In the genomic region with DNA sequence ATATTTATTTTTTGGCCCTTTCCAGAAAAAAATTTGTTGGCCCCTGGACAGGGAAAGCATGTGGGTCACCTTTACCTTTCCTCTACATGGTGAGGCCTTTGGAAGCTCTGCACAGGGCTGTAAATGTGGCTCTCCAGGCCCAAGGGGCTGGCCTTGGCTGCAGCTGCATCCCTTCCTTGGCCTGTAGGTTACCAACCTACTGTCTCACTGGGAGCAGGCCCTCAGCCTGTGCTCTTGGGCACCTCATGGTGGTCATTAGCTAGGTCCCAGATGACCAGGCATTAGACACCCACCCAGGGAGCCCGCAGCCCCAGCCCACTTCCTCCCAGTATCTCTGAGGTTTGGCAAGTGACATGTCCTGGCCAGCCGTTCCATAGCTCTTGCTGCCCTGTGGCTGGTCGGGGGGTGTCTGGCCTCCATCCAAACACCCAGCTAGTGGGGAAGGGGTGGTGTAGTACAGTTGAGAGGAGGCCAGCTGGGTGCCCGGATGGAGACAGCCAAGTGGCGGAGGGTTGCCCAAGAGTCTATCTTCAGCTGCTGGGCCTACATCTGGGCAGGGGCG, we compare ENCODE assay signal across 3 cellular contexts.
TF ChIP-seq lines count a peak whose summit lies in the region.

No MANE protein-coding gene starts in this region.

TF ChIP-seq in GM23338, 12 proteins besides CTCF, POLR2A, EP300 and RAD21 (continues in another document):
- no peak for TF ChIP-seq JUNB (IDR thresholded peaks at IDR 0.05; ENCODE audit: unreplicated experiment)
- TF ChIP-seq ZNF114 (CRISPR knock-in tag; IDR thresholded peaks at IDR 0.05) = no peak
- TF ChIP-seq, protein P1, sequence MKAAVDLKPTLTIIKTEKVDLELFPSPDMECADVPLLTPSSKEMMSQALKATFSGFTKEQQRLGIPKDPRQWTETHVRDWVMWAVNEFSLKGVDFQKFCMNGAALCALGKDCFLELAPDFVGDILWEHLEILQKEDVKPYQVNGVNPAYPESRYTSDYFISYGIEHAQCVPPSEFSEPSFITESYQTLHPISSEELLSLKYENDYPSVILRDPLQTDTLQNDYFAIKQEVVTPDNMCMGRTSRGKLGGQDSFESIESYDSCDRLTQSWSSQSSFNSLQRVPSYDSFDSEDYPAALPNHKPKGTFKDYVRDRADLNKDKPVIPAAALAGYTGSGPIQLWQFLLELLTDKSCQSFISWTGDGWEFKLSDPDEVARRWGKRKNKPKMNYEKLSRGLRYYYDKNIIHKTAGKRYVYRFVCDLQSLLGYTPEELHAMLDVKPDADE (IDR thresholded peaks at IDR 0.05) = no peak
- no peak for TF ChIP-seq CREB1 (CRISPR knock-in tag; IDR thresholded peaks at IDR 0.05; ENCODE audit: low read depth)
- TF ChIP-seq ZNF331 (CRISPR knock-in tag; IDR thresholded peaks at IDR 0.05; ENCODE audit: low read depth) = no peak
- no peak for TF ChIP-seq STAT1 (IDR thresholded peaks at IDR 0.05; ENCODE audit: unreplicated experiment)
- TF ChIP-seq EZH2phosphoT487 (IDR thresholded peaks at IDR 0.05; ENCODE audit: unreplicated experiment) = no peak
- TF ChIP-seq REST (IDR thresholded peaks at IDR 0.05; ENCODE audit: unreplicated experiment) = no peak
- no peak for TF ChIP-seq EZH2 (IDR thresholded peaks at IDR 0.05; ENCODE audit: low read depth, unreplicated experiment)

TF ChIP-seq in HCT116, 20 proteins besides CTCF, POLR2A, EP300 and RAD21:
- no peak for TF ChIP-seq ATF3 (IDR thresholded peaks at IDR 0.05)
- no peak for TF ChIP-seq SRF (IDR thresholded peaks at IDR 0.05; ENCODE audit: low read depth)
- TF ChIP-seq EZH2phosphoT487 (IDR thresholded peaks at IDR 0.05; ENCODE audit: borderline replicate concordance) = no peak
- TF ChIP-seq SP1 (IDR thresholded peaks at IDR 0.05; ENCODE audit: low read depth) = no peak
- no peak for TF ChIP-seq JUND (IDR thresholded peaks at IDR 0.05)
- no peak for TF ChIP-seq ZBTB33 (IDR thresholded peaks at IDR 0.05; ENCODE audit: extremely low read depth, insufficient replicate concordance, low read length)
- TF ChIP-seq ZNF274 (IDR thresholded peaks at IDR 0.05; ENCODE audit: low read depth, low read length) = no peak
- no peak for TF ChIP-seq EGR1 (IDR thresholded peaks at IDR 0.05; ENCODE audit: low read depth)
- TF ChIP-seq CBX3 (IDR thresholded peaks at IDR 0.05; ENCODE audit: low read depth) = no peak
- no peak for TF ChIP-seq ZFX (IDR thresholded peaks at IDR 0.05)
- no peak for TF ChIP-seq CEBPB (IDR thresholded peaks at IDR 0.05; ENCODE audit: low read depth)
- TF ChIP-seq TCF7L2 (IDR thresholded peaks at IDR 0.05; ENCODE audit: borderline replicate concordance, extremely low read depth, insufficient read depth, insufficient read length) = no peak
- TF ChIP-seq, protein P2, sequence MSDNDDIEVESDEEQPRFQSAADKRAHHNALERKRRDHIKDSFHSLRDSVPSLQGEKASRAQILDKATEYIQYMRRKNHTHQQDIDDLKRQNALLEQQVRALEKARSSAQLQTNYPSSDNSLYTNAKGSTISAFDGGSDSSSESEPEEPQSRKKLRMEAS (IDR thresholded peaks at IDR 0.05) = no peak
- TF ChIP-seq FOSL1 (IDR thresholded peaks at IDR 0.05; ENCODE audit: low read depth) = no peak
- TF ChIP-seq ELF1 (IDR thresholded peaks at IDR 0.05; ENCODE audit: borderline replicate concordance, low read depth) = no peak
- TF ChIP-seq EZH2 (IDR thresholded peaks at IDR 0.05) = no peak
- TF ChIP-seq REST (IDR thresholded peaks at IDR 0.05; ENCODE audit: low read depth) = no peak
- no peak for TF ChIP-seq SIN3A (IDR thresholded peaks at IDR 0.05; ENCODE audit: low read depth)
- no peak for TF ChIP-seq YY1 (IDR thresholded peaks at IDR 0.05; ENCODE audit: extremely low read depth, insufficient replicate concordance, low read depth, low read length)

TF ChIP-seq in H1, 55 proteins besides CTCF, POLR2A, EP300 and RAD21:
- TF ChIP-seq ZNF274 (IDR thresholded peaks at IDR 0.05; ENCODE audit: borderline replicate concordance, extremely low read depth, low read length) = no peak
- no peak for TF ChIP-seq CREB1 (IDR thresholded peaks at IDR 0.05)
- TF ChIP-seq SAP30 (IDR thresholded peaks at IDR 0.05; ENCODE audit: insufficient read depth, insufficient replicate concordance, low read length) = no peak
TF ChIP-seq in H1: peak in this region for 0.
